In the genomic region with DNA sequence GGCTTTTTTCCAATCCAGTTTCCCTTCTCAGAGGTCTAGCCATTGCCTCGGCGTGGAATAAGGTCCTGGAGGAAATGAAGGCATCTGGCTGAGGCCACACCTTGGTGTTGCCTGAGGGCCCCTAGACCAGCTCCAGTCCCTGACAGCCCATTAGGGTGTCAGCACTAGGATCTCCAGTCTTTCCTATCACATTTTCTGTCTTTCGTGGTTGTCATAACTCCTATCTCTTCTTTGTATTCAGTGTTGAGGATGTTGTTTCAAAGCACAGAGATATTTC, we compare ENCODE assay signal across 1 cellular context.
TF ChIP-seq lines count a peak whose summit lies in the region.

No MANE protein-coding gene starts in this region.

TF ChIP-seq in SK-N-SH treated with all-trans-retinoic acid at 6 μM for 48 hours, 23 proteins besides CTCF, POLR2A, EP300 and RAD21 (continued from another document):
- TF ChIP-seq, protein P1, sequence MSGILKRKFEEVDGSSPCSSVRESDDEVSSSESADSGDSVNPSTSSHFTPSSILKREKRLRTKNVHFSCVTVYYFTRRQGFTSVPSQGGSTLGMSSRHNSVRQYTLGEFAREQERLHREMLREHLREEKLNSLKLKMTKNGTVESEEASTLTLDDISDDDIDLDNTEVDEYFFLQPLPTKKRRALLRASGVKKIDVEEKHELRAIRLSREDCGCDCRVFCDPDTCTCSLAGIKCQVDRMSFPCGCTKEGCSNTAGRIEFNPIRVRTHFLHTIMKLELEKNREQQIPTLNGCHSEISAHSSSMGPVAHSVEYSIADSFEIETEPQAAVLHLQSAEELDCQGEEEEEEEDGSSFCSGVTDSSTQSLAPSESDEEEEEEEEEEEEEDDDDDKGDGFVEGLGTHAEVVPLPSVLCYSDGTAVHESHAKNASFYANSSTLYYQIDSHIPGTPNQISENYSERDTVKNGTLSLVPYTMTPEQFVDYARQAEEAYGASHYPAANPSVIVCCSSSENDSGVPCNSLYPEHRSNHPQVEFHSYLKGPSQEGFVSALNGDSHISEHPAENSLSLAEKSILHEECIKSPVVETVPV (CRISPR knock-in tag; IDR thresholded peaks at IDR 0.05) = no peak
- no peak for TF ChIP-seq ARNTL (CRISPR knock-in tag; IDR thresholded peaks at IDR 0.05; ENCODE audit: borderline replicate concordance, low read depth)
- no peak for TF ChIP-seq OSR1 (CRISPR knock-in tag; IDR thresholded peaks at IDR 0.05)
- TF ChIP-seq ZFP3 (CRISPR knock-in tag; IDR thresholded peaks at IDR 0.05) = no peak
- no peak for TF ChIP-seq ZNF70 (CRISPR knock-in tag; IDR thresholded peaks at IDR 0.05)
